In genomic region chr10:105952153-105952552, GRCh38 we compare ENCODE assay signal across 9 cellular contexts.
DNase-seq lines count a peak whose midpoint lies in the region; ATAC-seq and TF ChIP-seq lines count a peak whose summit lies in the region.
"Had no signal": no experiment of that assay in that cellular context is flagged by ENCODE, and none has a peak within 500 bp of the region (broad histone marks: within the 10 kb centered on the region; RNA-seq: fewer than 3 reads in every experiment).

No MANE protein-coding gene starts in this region.

- no peak overlapping the region for H3K27ac ChIP-seq in SK-N-SH (ENCODE audit: low read depth in 2 of 2, low read length in 1 of 2)

- peaks cover 0 to 2% of the 10 kb centered on the region in 2 experiments; a peak in 1 of 4 replicates for H3K4me1 ChIP-seq in SK-N-SH (ENCODE audit: control insufficient read depth in 1 of 2, insufficient read depth in 2 of 2, low read depth in 1 of 2, low read length in 1 of 2)

- TF ChIP-seq CTCF in SK-N-SH (IDR thresholded peaks at IDR 0.05) = no peak

- no peak overlapping the region for H3K4me2 ChIP-seq in SK-N-SH

- no peak overlapping the region for H3K9ac ChIP-seq in SK-N-SH

- CTCF ChIA-PET in SK-N-SH (lab: Yijun Ruan, JAX) = interaction anchor here (0.7 to 2.6 kb wide), 8 partner anchors 11 to 991 kb away, joined by 3 to 15 read pairs (median 4); no protein-coding TSS in a partner anchor

- H3K36me3 ChIP-seq in SK-N-SH (replicated peaks in 1 of 2; ENCODE audit: control insufficient read depth in 1 of 2, insufficient read depth in 2 of 2, low read length in 1 of 2) = no peaks in the 10 kb centered on the region

- no peaks in the 10 kb centered on the region for H4K20me1 ChIP-seq in SK-N-SH (ENCODE audit: insufficient read depth)

- H3K4me1 Mint-ChIP-seq in naive B cell = no peaks in the 10 kb centered on the region
- H3K4me1 Mint-ChIP-seq: activated naive CD4-positive, alpha-beta T cell treated with anti-CD3 and anti-CD28 coated beads, Interleukin-2, amount 50 U/mL, for 24 hours had no signal

- H3K4me3 Mint-ChIP-seq in naive B cell = no peak overlapping the region
- H3K4me3 Mint-ChIP-seq: activated naive CD4-positive, alpha-beta T cell treated with anti-CD3 and anti-CD28 coated beads, Interleukin-2, amount 50 U/mL, for 24 hours had no signal

- H3K79me2 ChIP-seq in SK-N-SH (ENCODE audit: insufficient read depth) = no peaks in the 10 kb centered on the region

- ATAC-seq in GM21381 (IDR thresholded peaks at IDR 0.05; ENCODE audit: unreplicated experiment) = peak; percentile 83
- ATAC-seq in HG03565 (IDR thresholded peaks at IDR 0.05; ENCODE audit: unreplicated experiment) = peak; percentile 96
- ATAC-seq in naive B cell (ENCODE audit: low read depth in 2 of 2) = peak; percentile 16 to 35
- no peak for ATAC-seq in HG03139 (IDR thresholded peaks at IDR 0.05; ENCODE audit: unreplicated experiment)

- H3K27ac Mint-ChIP-seq in naive B cell = no peak overlapping the region
- H3K27ac Mint-ChIP-seq: activated naive CD4-positive, alpha-beta T cell treated with anti-CD3 and anti-CD28 coated beads, Interleukin-2, amount 50 U/mL, for 24 hours had no signal

- no peaks in the 10 kb centered on the region for H3K9me2 ChIP-seq in SK-N-SH

- H3K4me3 ChIP-seq in SK-N-SH (ENCODE audit: low read depth in 2 of 2, low read length in 1 of 2) = no peak overlapping the region

- no peaks in the 10 kb centered on the region for H3K9me3 ChIP-seq in SK-N-SH

- no peaks in the 10 kb centered on the region for H3K27me3 Mint-ChIP-seq in naive B cell

- no peak for TF ChIP-seq EP300 in SK-N-SH (IDR thresholded peaks at IDR 0.05; ENCODE audit: borderline replicate concordance in 1 of 2, low read depth in 1 of 2, low read length in 1 of 2)

- H2AFZ ChIP-seq in SK-N-SH (ENCODE audit: low read depth) = no peak overlapping the region

- 25% methylated on average over 3 of the region's 3 CpGs for WGBS in SK-N-SH (ENCODE audit: low lambda C conversion rate)

- H3F3A ChIP-seq in SK-N-SH (replicated peaks; ENCODE audit: insufficient read depth) = no peaks in the 10 kb centered on the region

- no peaks in the 10 kb centered on the region for H3K9me3 Mint-ChIP-seq in naive B cell
- H3K9me3 Mint-ChIP-seq: activated naive CD4-positive, alpha-beta T cell treated with anti-CD3 and anti-CD28 coated beads, Interleukin-2, amount 50 U/mL, for 24 hours had no signal

- POLR2A ChIA-PET in SK-N-SH (lab: Yijun Ruan, JAX) = no interaction called here

- TF ChIP-seq RAD21 in SK-N-SH (IDR thresholded peaks at IDR 0.05; ENCODE audit: low read length) = no peak

- DNase-seq in DMS 273 treated with DMSO at 0.1 percent for 48 hours (lab: John Stamatoyannopoulos, UW) (peak; percentile 8), dedifferentiated amniotic fluid mesenchymal stem cell (ENCODE audit: extremely low spot score) (peak; percentile 54), naive B cell (no peak), SK-N-SH (no peak)
- DNase-seq in activated effector memory CD4-positive, alpha-beta T cell treated with anti-CD3 and anti-CD28 coated beads, Interleukin-2, amount 50 U/mL, for 16 hours = no peak

- no peaks in the 10 kb centered on the region for H3K36me3 Mint-ChIP-seq in naive B cell
- H3K36me3 Mint-ChIP-seq: activated naive CD4-positive, alpha-beta T cell treated with anti-CD3 and anti-CD28 coated beads, Interleukin-2, amount 50 U/mL, for 24 hours had no signal

- no peaks in the 10 kb centered on the region for H3K27me3 ChIP-seq in SK-N-SH (ENCODE audit: insufficient read depth)

TF ChIP-seq in SK-N-SH, 30 proteins besides CTCF, POLR2A, EP300 and RAD21:
- TF ChIP-seq SMC3 (IDR thresholded peaks at IDR 0.05; ENCODE audit: low read depth, low read length) = no peak
- no peak for TF ChIP-seq ZBTB33 (IDR thresholded peaks at IDR 0.05; ENCODE audit: borderline replicate concordance, low read depth)
- TF ChIP-seq IRF3 (IDR thresholded peaks at IDR 0.05; ENCODE audit: low read depth, low read length) = no peak
- TF ChIP-seq GATA2 (CRISPR knock-in tag; IDR thresholded peaks at IDR 0.05) = no peak
- no peak for TF ChIP-seq MXI1 (IDR thresholded peaks at IDR 0.05; ENCODE audit: low read depth, low read length)
- TF ChIP-seq GABPA (IDR thresholded peaks at IDR 0.05; ENCODE audit: low read depth) = no peak
- no peak for TF ChIP-seq EZH2phosphoT487 (IDR thresholded peaks at IDR 0.05; ENCODE audit: borderline replicate concordance, low read depth)
- TF ChIP-seq NRF1 (IDR thresholded peaks at IDR 0.05; ENCODE audit: low read depth, low read length) = no peak
- TF ChIP-seq CHD2 (IDR thresholded peaks at IDR 0.05; ENCODE audit: low read length, partially characterized antibody) = no peak
- no peak for TF ChIP-seq RXRA (IDR thresholded peaks at IDR 0.05; ENCODE audit: borderline replicate concordance, low read depth)
- no peak for TF ChIP-seq ELF1 (IDR thresholded peaks at IDR 0.05)
- no peak for TF ChIP-seq REST (IDR thresholded peaks at IDR 0.05; ENCODE audit: low read depth, low read length)
- TF ChIP-seq YY1 (IDR thresholded peaks at IDR 0.05; ENCODE audit: low read depth) = no peak
- no peak for TF ChIP-seq USF2 (IDR thresholded peaks at IDR 0.05; ENCODE audit: borderline replicate concordance, low read depth, low read length)
- no peak for TF ChIP-seq FOXM1 (IDR thresholded peaks at IDR 0.05; ENCODE audit: low read depth)
- TF ChIP-seq JUND (IDR thresholded peaks at IDR 0.05) = no peak
- TF ChIP-seq SIN3A (IDR thresholded peaks at IDR 0.05; ENCODE audit: borderline replicate concordance, low read depth, low read length) = no peak
- TF ChIP-seq NFIC (IDR thresholded peaks at IDR 0.05; ENCODE audit: borderline replicate concordance) = no peak
- no peak for TF ChIP-seq TEAD4 (IDR thresholded peaks at IDR 0.05; ENCODE audit: borderline replicate concordance, insufficient read depth)
- TF ChIP-seq RCOR1 (IDR thresholded peaks at IDR 0.05; ENCODE audit: low read length) = no peak

Comparison
In these comparisons a context has a peak if more than half of its experiments do, and no peak if none do; other contexts are left out.
1. DNase-seq: peak in DMS 273 treated with DMSO at 0.1 percent for 48 hours (single experiment) and dedifferentiated amniotic fluid mesenchymal stem cell (single experiment); none in naive B cell (single experiment), SK-N-SH (single experiment) and activated effector memory CD4-positive, alpha-beta T cell treated with anti-CD3 and anti-CD28 coated beads, Interleukin-2, amount 50 U/mL, for 16 hours (single experiment).